Comparison of ENCODE assay signal across 10 cellular contexts in the genomic region with DNA sequence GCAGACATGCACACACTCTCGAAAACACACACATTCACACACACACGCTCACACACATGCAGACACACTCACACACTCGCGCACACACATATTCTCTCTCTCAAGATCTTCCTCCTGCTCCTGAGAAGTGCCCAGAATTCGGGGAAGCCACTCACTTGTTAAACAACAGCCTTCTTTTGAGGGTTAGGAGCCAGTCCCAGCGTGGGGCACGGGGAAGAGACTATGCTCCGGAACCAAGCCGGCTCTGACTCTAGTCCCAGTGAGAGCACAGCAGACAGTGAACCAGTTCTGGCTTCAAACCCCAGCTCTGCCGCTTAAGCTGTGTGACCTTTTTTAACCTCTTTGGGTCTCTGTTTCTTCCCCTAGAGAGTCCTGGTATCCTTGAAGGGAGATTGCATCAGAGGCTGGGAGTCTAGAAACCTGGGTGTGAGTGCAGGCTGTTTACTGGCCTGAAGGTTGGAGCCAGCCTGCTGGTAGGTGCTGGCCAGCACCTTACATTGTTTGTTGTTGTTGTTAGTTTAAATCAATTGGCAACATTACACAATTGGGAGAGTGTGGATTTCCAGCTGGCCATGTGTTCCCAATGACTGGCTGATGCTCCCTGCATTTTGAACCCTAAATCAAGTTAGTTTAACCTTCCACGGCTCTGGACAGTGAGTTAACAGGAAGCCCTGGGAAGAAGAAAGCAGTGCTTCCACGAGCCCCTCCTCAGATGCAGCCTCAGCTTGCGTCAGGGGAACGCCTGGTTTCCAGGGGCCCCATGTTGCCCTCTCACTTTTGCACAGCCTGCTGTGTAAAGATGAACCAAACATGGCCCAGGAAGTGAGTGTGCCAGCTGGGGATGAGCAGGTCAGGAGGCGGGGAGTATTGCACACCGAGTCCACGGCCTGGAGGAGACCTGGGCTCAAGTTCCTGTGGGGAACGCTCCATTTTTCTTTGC.
DNase-seq lines count a peak whose midpoint lies in the region; ATAC-seq and TF ChIP-seq lines count a peak whose summit lies in the region.
"Had no signal": no experiment of that assay in that cellular context is flagged by ENCODE, and none has a peak within 500 bp of the region (broad histone marks: within the 10 kb centered on the region; RNA-seq: fewer than 3 reads in every experiment).

No MANE protein-coding gene starts in this region.

- no peaks in the 10 kb centered on the region for H3K27me3 Mint-ChIP-seq in CD8-positive, alpha-beta T cell (ENCODE audit: low read depth)

- H3K4me1 Mint-ChIP-seq in CD8-positive, alpha-beta T cell (ENCODE audit: low read depth): peaks cover 25% of the 10 kb centered on the region

- peak overlapping the region; percentile 0; the same call in 1 of the 2 replicates for H3K27ac ChIP-seq in RWPE1
- peak overlapping the region; percentile 63 to 81 (median 74) for H3K27ac ChIP-seq in sigmoid colon
- H3K27ac ChIP-seq in CD8-positive, alpha-beta T cell (ENCODE audit: low read depth, low read length): no peak overlapping the region

- CTCF ChIA-PET in RWPE1 (lab: Yijun Ruan, JAX): no interaction called here
- CTCF ChIA-PET in CD8-positive, alpha-beta T cell (lab: Charles Lee): interaction anchor here (0.7 kb wide), 1 partner anchor 9 kb away, joined by 4 read pairs; no protein-coding TSS in a partner anchor

- no peak overlapping the region for H3K27ac Mint-ChIP-seq in CD8-positive, alpha-beta T cell

- peak; percentile 21 to 28 for ATAC-seq in left cardiac atrium
- ATAC-seq in CD8-positive, alpha-beta T cell: no peak

- no peaks in the 10 kb centered on the region for H3K9me3 ChIP-seq in sigmoid colon
- H3K9me3 ChIP-seq in CD8-positive, alpha-beta T cell (ENCODE audit: low read length): no peaks in the 10 kb centered on the region
- H3K9me3 ChIP-seq: SJSA1 had no signal

- no peaks in the 10 kb centered on the region for H3K9me3 Mint-ChIP-seq in CD8-positive, alpha-beta T cell

- TF ChIP-seq EP300 in sigmoid colon (IDR thresholded peaks at IDR 0.05): no peak

- WGBS in sigmoid colon, 2 donors: 60 to 71% methylated on average over 18 of the region's 18 CpGs

- peaks cover 0 to 31% (median 21%) of the 10 kb centered on the region in 4 donors for H3K4me1 ChIP-seq in sigmoid colon
- H3K4me1 ChIP-seq in CD8-positive, alpha-beta T cell (ENCODE audit: insufficient read depth, low read length): peaks cover 10% of the 10 kb centered on the region

- H3K36me3 Mint-ChIP-seq in CD8-positive, alpha-beta T cell: no peaks in the 10 kb centered on the region

- intact Hi-C loops in left cardiac atrium (cut with DNase I): no loop called here
- intact Hi-C loops in sigmoid colon (cut with DNase I): loop anchor here (5.0 kb wide), 1 partner anchor 90 kb away; no protein-coding TSS in a partner anchor
- intact Hi-C loops in CD8-positive, alpha-beta T cell (cut with DNase I, micrococcal nuclease): no loop called here

- DNase-seq in EL: peak; percentile 39
- no peak for DNase-seq in RWPE1 (ENCODE audit: low spot score)
- DNase-seq in left cardiac atrium: no peak
- peak; percentile 82 for DNase-seq in sigmoid colon
- no peak for DNase-seq in inferior parietal cortex (ENCODE audit: extremely low spot score)
- DNase-seq in hippocampal formation (lab: John Stamatoyannopoulos, UW): no peak
- no peak for DNase-seq in DMS53 treated with DMSO at 0.1 percent for 48 hours (lab: John Stamatoyannopoulos, UW; ENCODE audit: unreplicated experiment)
- no peak for DNase-seq in CD8-positive, alpha-beta T cell
- DNase-seq: cortex of kidney had no signal

- H3K4me3 ChIP-seq in sigmoid colon: no peak overlapping the region
- H3K4me3 ChIP-seq in CD8-positive, alpha-beta T cell (ENCODE audit: low read depth, low read length): no peak overlapping the region
- H3K4me3 ChIP-seq: SJSA1 had no signal

- H3K27me3 ChIP-seq in sigmoid colon: no peaks in the 10 kb centered on the region
- no peaks in the 10 kb centered on the region for H3K27me3 ChIP-seq in CD8-positive, alpha-beta T cell (ENCODE audit: insufficient read depth, low read length)
- H3K27me3 ChIP-seq: SJSA1 had no signal

- POLR2A ChIA-PET in RWPE1 (lab: Yijun Ruan, JAX; ENCODE audit: low non-redundant PET): no interaction called here
- POLR2A ChIA-PET in CD8-positive, alpha-beta T cell (lab: Charles Lee): no interaction called here

- H3K4me3 Mint-ChIP-seq in CD8-positive, alpha-beta T cell: no peak overlapping the region

- no peaks in the 10 kb centered on the region for H3K36me3 ChIP-seq in sigmoid colon
- no peaks in the 10 kb centered on the region for H3K36me3 ChIP-seq in CD8-positive, alpha-beta T cell (ENCODE audit: insufficient read depth, low read length)
- H3K36me3 ChIP-seq: SJSA1 had no signal

- no peak for TF ChIP-seq POLR2A in sigmoid colon (IDR thresholded peaks at IDR 0.05)

- TF ChIP-seq CTCF in RWPE1 (conservative IDR thresholded peaks at IDR 0.05; ENCODE audit: low read depth): no peak
- TF ChIP-seq CTCF in sigmoid colon (IDR thresholded peaks at IDR 0.05): no peak
- TF ChIP-seq CTCF in CD8-positive, alpha-beta T cell (IDR thresholded peaks at IDR 0.05): no peak

Comparison
In these comparisons a context has a peak if more than half of its experiments do, and no peak if none do; other contexts are left out.
1. DNase-seq: peak in EL (single experiment) and sigmoid colon (single experiment); none in RWPE1 (single experiment), left cardiac atrium (single experiment), inferior parietal cortex (single experiment), hippocampal formation (0 of 2), DMS53 treated with DMSO at 0.1 percent for 48 hours (single experiment) and CD8-positive, alpha-beta T cell (0 of 7).